ENCODE assay signal across 19 cellular contexts in the genomic region with DNA sequence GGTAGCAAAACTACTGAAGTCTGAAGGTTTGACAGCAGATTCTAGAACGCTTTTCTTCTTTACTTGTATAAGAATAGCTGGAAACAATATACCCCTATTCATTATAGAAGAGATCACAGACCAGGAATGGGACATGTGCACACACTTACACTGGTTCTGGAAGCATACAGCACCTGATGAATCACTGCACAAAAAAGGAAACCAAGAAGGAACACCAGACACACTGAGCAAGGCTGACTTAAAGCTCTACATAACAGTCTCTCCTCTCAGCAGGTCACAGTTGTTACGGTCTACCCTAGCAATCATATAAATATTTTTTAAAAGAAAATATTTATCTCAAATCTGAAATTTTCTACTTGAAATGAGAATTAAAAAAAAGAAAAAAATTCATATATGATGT. TPM values are rescaled to one million over a fixed set of nuclear protein-coding genes. Genes with fewer than 3 reads are reported as not detected.
DNase-seq lines count a peak whose midpoint lies in the region; ATAC-seq and TF ChIP-seq lines count a peak whose summit lies in the region.
"Had no signal": no experiment of that assay in that cellular context is flagged by ENCODE, and none has a peak within 500 bp of the region (broad histone marks: within the 10 kb centered on the region; RNA-seq: fewer than 3 reads in every experiment).

No MANE protein-coding gene starts in this region.

- peaks cover 56 to 88% (median 78%) of the 10 kb centered on the region in 4 donors for H3K4me1 Mint-ChIP-seq in CD4-positive, CD25-positive, alpha-beta regulatory T cell

- H2BK15ac ChIP-seq in mesenchymal stem cell (ENCODE audit: low read depth, poor library complexity, severe bottlenecking), result no peak overlapping the region

- no peak overlapping the region for H3K14ac ChIP-seq in mesenchymal stem cell (ENCODE audit: low read length in 2 of 2)

- H3K9me3 Mint-ChIP-seq in CD4-positive, CD25-positive, alpha-beta regulatory T cell, result no peaks in the 10 kb centered on the region
- H3K9me3 Mint-ChIP-seq: activated B cell treated with CpG ODN at 0.5 μM for 24 hours; activated naive CD4-positive, alpha-beta T cell treated with anti-CD3 and anti-CD28 coated beads, Interleukin-2, amount 50 U/mL, for 24 hours; naive B cell had no signal

- H3K27me3 Mint-ChIP-seq in CD4-positive, CD25-positive, alpha-beta regulatory T cell, result no peaks in the 10 kb centered on the region
- H3K27me3 Mint-ChIP-seq: activated B cell treated with CpG ODN at 0.5 μM for 24 hours; activated naive CD4-positive, alpha-beta T cell treated with anti-CD3 and anti-CD28 coated beads, Interleukin-2, amount 50 U/mL, for 24 hours; naive B cell had no signal

- H3K4me3 ChIP-seq in CD4-positive, CD25-positive, alpha-beta regulatory T cell (ENCODE audit: low read depth, low read length), result no peak overlapping the region
- no peak overlapping the region for H3K4me3 ChIP-seq in mesenchymal stem cell (ENCODE audit: insufficient read depth in 1 of 2, low read depth in 1 of 2, low read length in 2 of 2)
- H3K4me3 ChIP-seq in H7 (ENCODE audit: insufficient read depth, low read depth, low read length), result no peak overlapping the region
- no peak overlapping the region for H3K4me3 ChIP-seq in WERI-Rb-1 (ENCODE audit: low read depth, low read length)
- H3K4me3 ChIP-seq: BLaER1 treated with 17β-estradiol and CSF1 and Interleukin-3, amounts not matched to agents 10 nM and 100 nM; SK-N-MC had no signal

- H3K18ac ChIP-seq in mesenchymal stem cell (ENCODE audit: low read depth in 1 of 2, low read length in 2 of 2), result no peak overlapping the region

- no peak overlapping the region for H2BK12ac ChIP-seq in mesenchymal stem cell (ENCODE audit: low read length in 2 of 2)

- H4K91ac ChIP-seq in mesenchymal stem cell (ENCODE audit: low read length), result no peak overlapping the region

- H3K27ac ChIP-seq in CD4-positive, CD25-positive, alpha-beta regulatory T cell (ENCODE audit: insufficient read depth, low read length, poor library complexity, severe bottlenecking), result peak overlapping the region; percentile 10
- no peak overlapping the region for H3K27ac ChIP-seq in mesenchymal stem cell (ENCODE audit: low read length, poor library complexity, severe bottlenecking)
- H3K27ac ChIP-seq in WERI-Rb-1, result no peak overlapping the region
- H3K27ac ChIP-seq: BLaER1 treated with 17β-estradiol and CSF1 and Interleukin-3, amounts not matched to agents 10 nM and 100 nM; SK-N-MC had no signal

- H2AFZ ChIP-seq in mesenchymal stem cell (ENCODE audit: low read depth, low read length), result no peak overlapping the region

- H4K8ac ChIP-seq in mesenchymal stem cell (ENCODE audit: low read length), result no peak overlapping the region

- DNase-seq in CD4-positive, CD25-positive, alpha-beta regulatory T cell, result no peak
- peak; percentile 30 for DNase-seq in NCI-H226
- peak; percentile 31 for DNase-seq in dermis blood vessel endothelial cell
- peak; percentile 62 for DNase-seq in mesenchymal stem cell
- no peak for DNase-seq in NK-92 treated with Interleukin-12 subunit alpha and Interleukin-12 subunit beta, amount 100 ng/mL, for 24 hours (lab: John Stamatoyannopoulos, UW)
- no peak for DNase-seq in stimulated activated CD4-positive, alpha-beta T cell treated with anti-CD3 and anti-CD28 coated beads, Interleukin-4, amount 100 ng/mL, for 24 hours
- DNase-seq in H7, result no peak
- DNase-seq in WERI-Rb-1, result no peak
- DNase-seq: activated B cell treated with CpG ODN at 0.5 μM for 24 hours; cortex of kidney; DND-41; foreskin melanocyte; Kasumi-1; naive B cell; NCI-H2081; stimulated activated CD4-positive, alpha-beta T cell treated with anti-CD3 and anti-CD28 coated beads, Interleukin-2, amount 100 ng/mL, for 24 hours had no signal

- H3K79me1 ChIP-seq in mesenchymal stem cell (replicated peaks; ENCODE audit: low read length, poor library complexity, severe bottlenecking), result peaks cover 15% of the 10 kb centered on the region

- H3K36me3 Mint-ChIP-seq in CD4-positive, CD25-positive, alpha-beta regulatory T cell, result peaks cover 9% of the 10 kb centered on the region

- 89% methylated on average over 1 of the region's 2 CpGs for WGBS in mesenchymal stem cell

- H3K36me3 ChIP-seq in CD4-positive, CD25-positive, alpha-beta regulatory T cell (ENCODE audit: control insufficient read depth, insufficient read depth, low read length), result no peaks in the 10 kb centered on the region
- H3K36me3 ChIP-seq in mesenchymal stem cell (ENCODE audit: control insufficient read depth in 1 of 2, insufficient read depth in 2 of 2, low read depth in 1 of 2, low read length in 2 of 2) (peaks cover 0 to 4% of the 10 kb centered on the region in 2 experiments), H7 (replicated peaks; ENCODE audit: control insufficient read depth, insufficient read depth, low read length) (no peaks in the 10 kb centered on the region), WERI-Rb-1 (no peaks in the 10 kb centered on the region; the same call in 1 of the 2 replicates)

- H3K4me1 ChIP-seq in CD4-positive, CD25-positive, alpha-beta regulatory T cell (ENCODE audit: control insufficient read depth, insufficient read depth, low read length, poor library complexity, severe bottlenecking), result peaks cover 79% of the 10 kb centered on the region
- H3K4me1 ChIP-seq in mesenchymal stem cell (ENCODE audit: control insufficient read depth, insufficient read depth, low read depth, low read length), result peaks cover 6% of the 10 kb centered on the region

- H3K23ac ChIP-seq in mesenchymal stem cell (ENCODE audit: low read length in 2 of 2), result no peak overlapping the region

- H2BK120ac ChIP-seq in mesenchymal stem cell (ENCODE audit: low read depth, low read length), result no peak overlapping the region

- peak overlapping the region; percentile 2 for H3K9ac ChIP-seq in mesenchymal stem cell (ENCODE audit: low read length)
- H3K9ac ChIP-seq: BLaER1 treated with 17β-estradiol and CSF1 and Interleukin-3, amounts not matched to agents 10 nM and 100 nM had no signal

- H3K9me3 ChIP-seq in CD4-positive, CD25-positive, alpha-beta regulatory T cell (ENCODE audit: control insufficient read depth in 2 of 2, low read length in 2 of 2), result no peaks in the 10 kb centered on the region
- no peaks in the 10 kb centered on the region for H3K9me3 ChIP-seq in mesenchymal stem cell (ENCODE audit: control insufficient read depth, low read length)
- no peaks in the 10 kb centered on the region for H3K9me3 ChIP-seq in WERI-Rb-1 (ENCODE audit: severe bottlenecking)
- H3K9me3 ChIP-seq: BLaER1 treated with 17β-estradiol and CSF1 and Interleukin-3, amounts not matched to agents 10 nM and 100 nM had no signal

- no peak overlapping the region for H3K4me3 Mint-ChIP-seq in CD4-positive, CD25-positive, alpha-beta regulatory T cell
- H3K4me3 Mint-ChIP-seq: activated naive CD4-positive, alpha-beta T cell treated with anti-CD3 and anti-CD28 coated beads, Interleukin-2, amount 50 U/mL, for 24 hours had no signal

- no peak overlapping the region for H2BK5ac ChIP-seq in mesenchymal stem cell (ENCODE audit: low read depth, low read length, poor library complexity, severe bottlenecking)

- no peak overlapping the region for H3K4me2 ChIP-seq in mesenchymal stem cell (ENCODE audit: low read length, poor library complexity, severe bottlenecking)

- H3K4ac ChIP-seq in mesenchymal stem cell (ENCODE audit: low read depth in 1 of 2, low read length in 2 of 2), result no peak overlapping the region

- ATAC-seq in CD4-positive, CD25-positive, alpha-beta regulatory T cell (ENCODE audit: low read depth in 2 of 2), result no peak

- no peaks in the 10 kb centered on the region for H3K27me3 ChIP-seq in CD4-positive, CD25-positive, alpha-beta regulatory T cell (ENCODE audit: control insufficient read depth, insufficient read depth, low read length)
- no peaks in the 10 kb centered on the region for H3K27me3 ChIP-seq in mesenchymal stem cell (ENCODE audit: control insufficient read depth in 1 of 2, insufficient read depth in 1 of 2, low read length in 2 of 2)
- no peaks in the 10 kb centered on the region for H3K27me3 ChIP-seq in H7 (ENCODE audit: control insufficient read depth, insufficient read depth, low read length)
- H3K27me3 ChIP-seq in WERI-Rb-1 (ENCODE audit: insufficient read depth, low read depth, severe bottlenecking), result no peaks in the 10 kb centered on the region
- H3K27me3 ChIP-seq: BLaER1 treated with 17β-estradiol and CSF1 and Interleukin-3, amounts not matched to agents 10 nM and 100 nM had no signal

- no peak for TF ChIP-seq CTCF in WERI-Rb-1 (IDR thresholded peaks at IDR 0.05; ENCODE audit: low read depth, low read length)

- H2AK5ac ChIP-seq in mesenchymal stem cell (ENCODE audit: low read length, severe bottlenecking), result no peak overlapping the region

- H3K27ac Mint-ChIP-seq in CD4-positive, CD25-positive, alpha-beta regulatory T cell, result no peak overlapping the region
- H3K27ac Mint-ChIP-seq: activated naive CD4-positive, alpha-beta T cell treated with anti-CD3 and anti-CD28 coated beads, Interleukin-2, amount 50 U/mL, for 24 hours had no signal

RNA-seq across cellular contexts. Expression of a gene that starts 13.5 kb away (rescaled TPM):
- 189 TPM for total RNA-seq in CD4-positive, CD25-positive, alpha-beta regulatory T cell
- 10 to 100 TPM; 51.1 to 78.6 (median 66.4) TPM for polyA plus RNA-seq in CD4-positive, CD25-positive, alpha-beta regulatory T cell
- 35.8 and 51.6 TPM in 2 replicates for total RNA-seq in dermis blood vessel endothelial cell
- polyA plus RNA-seq in mesenchymal stem cell (2013, experiment 1 of 2), result 39.7 TPM
- 42.6 TPM for polyA plus RNA-seq in mesenchymal stem cell (2013, experiment 2 of 2)
- 20.6 and 22.2 TPM in 2 replicates for total RNA-seq in H7 (2014; rRNA removed; shearing (Covaris generic))

Comparison
In these comparisons a context has a peak if more than half of its experiments do, and no peak if none do; other contexts are left out.
1. DNase-seq: peak in NCI-H226 (single experiment), dermis blood vessel endothelial cell (single experiment) and mesenchymal stem cell (single experiment); none in CD4-positive, CD25-positive, alpha-beta regulatory T cell (0 of 3), NK-92 treated with Interleukin-12 subunit alpha and Interleukin-12 subunit beta, amount 100 ng/mL, for 24 hours (single experiment), stimulated activated CD4-positive, alpha-beta T cell treated with anti-CD3 and anti-CD28 coated beads, Interleukin-4, amount 100 ng/mL, for 24 hours (single experiment), H7 (single experiment) and WERI-Rb-1 (single experiment).